Comparison of ENCODE assay signal across 16 cellular contexts in the genomic region with DNA sequence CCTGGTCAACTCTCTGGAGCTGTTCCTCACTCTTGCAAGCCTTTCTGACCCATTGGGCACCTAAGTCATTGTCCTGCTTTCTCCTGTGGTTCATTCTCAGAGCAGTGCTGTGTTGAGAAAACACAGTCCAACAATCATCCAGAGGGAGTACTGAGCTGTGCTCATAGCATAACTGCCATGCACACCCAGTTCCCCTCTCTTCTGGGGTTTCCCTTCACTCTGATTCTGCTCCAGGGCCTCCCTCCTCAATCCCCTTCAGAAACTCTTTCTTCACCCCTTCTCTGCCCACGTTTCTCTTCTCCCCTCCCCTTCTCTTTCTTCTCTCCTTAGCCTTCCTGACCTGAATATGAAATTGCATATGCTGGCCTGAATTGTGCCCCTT.
A peak's percentile ranks its signal among the peaks of the same experiment; 100 is the strongest.
DNase-seq lines count a peak whose midpoint lies in the region; ATAC-seq, FAIRE-seq and TF ChIP-seq lines count a peak whose summit lies in the region.
"Had no signal": no experiment of that assay in that cellular context is flagged by ENCODE, and none has a peak within 500 bp of the region (broad histone marks: within the 10 kb centered on the region; RNA-seq: fewer than 3 reads in every experiment).

No MANE protein-coding gene starts in this region.

- H3K9me3 ChIP-seq in CD8-positive, alpha-beta T cell (ENCODE audit: low read length), result no peaks in the 10 kb centered on the region
- H3K9me3 ChIP-seq in H1 (ENCODE audit: insufficient read depth in 2 of 2, low read depth in 1 of 2, low read length in 1 of 2) (peaks cover 2 to 7% of the 10 kb centered on the region in 2 experiments; a peak in 2 of 4 replicates), neutrophil (no peaks in the 10 kb centered on the region), neural progenitor cell (ENCODE audit: low read depth) (no peaks in the 10 kb centered on the region), smooth muscle cell (replicated peaks; ENCODE audit: low read depth) (no peaks in the 10 kb centered on the region)
- H3K9me3 ChIP-seq: A549, Caco-2 had no signal

- peak overlapping the region; percentile 88 for H3K4ac ChIP-seq in H1 (replicated peaks; ENCODE audit: insufficient read length, low read depth, low read length)

- peak overlapping the region; percentile 89 for H4K91ac ChIP-seq in H1 (replicated peaks; ENCODE audit: insufficient read length, low read length)

- H2BK120ac ChIP-seq in H1 (replicated peaks; ENCODE audit: low read depth, low read length), result peak overlapping the region; percentile 100

- peak overlapping the region; percentile 55 for H3K18ac ChIP-seq in H1 (ENCODE audit: extremely low read depth, low read length)

- H2BK5ac ChIP-seq in H1 (ENCODE audit: low read depth, low read length), result peak overlapping the region; percentile 94; the same call in 1 of the 2 replicates

- peak overlapping the region; percentile 78 for H4K5ac ChIP-seq in H1 (ENCODE audit: insufficient read length, low read depth, low read length)

- H2BK12ac ChIP-seq in H1 (ENCODE audit: low read depth, low read length), result peak overlapping the region; percentile 45; the same call in 1 of the 2 replicates

- H3K27me3 ChIP-seq in CD8-positive, alpha-beta T cell (ENCODE audit: insufficient read depth, low read length), result no peaks in the 10 kb centered on the region
- H3K27me3 ChIP-seq in HL-60 (ENCODE audit: insufficient read depth, poor library complexity, severe bottlenecking) (no peaks in the 10 kb centered on the region), H1 (replicated peaks in 1 of 4; ENCODE audit: control insufficient read depth in 3 of 4, extremely low read depth in 1 of 4, insufficient read depth in 3 of 4, low read length in 3 of 4) (no peaks in the 10 kb centered on the region), neutrophil (no peaks in the 10 kb centered on the region), neural progenitor cell (no peaks in the 10 kb centered on the region), smooth muscle cell (ENCODE audit: low read depth) (no peaks in the 10 kb centered on the region)

- H3K36me3 ChIP-seq in CD8-positive, alpha-beta T cell (ENCODE audit: insufficient read depth, low read length), result no peaks in the 10 kb centered on the region
- H3K36me3 ChIP-seq in H1 (ENCODE audit: control insufficient read depth in 2 of 4, insufficient read depth in 4 of 4, low read length in 3 of 4), result no peaks in the 10 kb centered on the region
- peaks cover 23% of the 10 kb centered on the region for H3K36me3 ChIP-seq in neutrophil
- no peaks in the 10 kb centered on the region for H3K36me3 ChIP-seq in neural progenitor cell
- no peaks in the 10 kb centered on the region for H3K36me3 ChIP-seq in smooth muscle cell (ENCODE audit: low read depth)

- WGBS in H1 (ENCODE audit: extremely low coverage in 1 of 2, insufficient coverage in 1 of 2, insufficient read length in 1 of 2, insufficient replicate concordance in 2 of 2, low coverage in 1 of 2, low lambda C conversion rate in 2 of 2, missing lambda C conversion rate in 1 of 2), 2 experiments, result 55% methylated on average over 1 of the region's 1 CpG; no CpG with 5 or more reads in 1 of the 2 experiments
- WGBS in smooth muscle cell (ENCODE audit: low lambda C conversion rate), result 75% methylated on average over 1 of the region's 1 CpG

- peak; percentile 19 for FAIRE-seq in H1 (lab: Jason Lieb, UNC)
- FAIRE-seq: A549 had no signal

- CTCF ChIA-PET in CD8-positive, alpha-beta T cell (lab: Charles Lee), result no interaction called here
- CTCF ChIA-PET in H1 (lab: Charles Lee; ENCODE audit: partially characterized antibody), result interaction anchor here (0.6 kb wide), 1 partner anchor 126 kb away, joined by 4 read pairs; no protein-coding TSS in a partner anchor

- no peak overlapping the region for H3K4me3 Mint-ChIP-seq in CD8-positive, alpha-beta T cell
- H3K4me3 Mint-ChIP-seq in neural progenitor cell, result no peak overlapping the region
- no peak overlapping the region for H3K4me3 Mint-ChIP-seq in activated T-helper 17 cell treated with anti-CD3 and anti-CD28 coated beads, Interleukin-2, amount 50 U/mL, for 72 hours

- H3K27ac Mint-ChIP-seq in CD8-positive, alpha-beta T cell, result peak overlapping the region; percentile 58
- no peak overlapping the region for H3K27ac Mint-ChIP-seq in neural progenitor cell
- no peak overlapping the region for H3K27ac Mint-ChIP-seq in activated T-helper 17 cell treated with anti-CD3 and anti-CD28 coated beads, Interleukin-2, amount 50 U/mL, for 72 hours

- no peak overlapping the region for H3K4me3 ChIP-seq in CD8-positive, alpha-beta T cell (ENCODE audit: low read depth, low read length)
- H3K4me3 ChIP-seq in HL-60 (replicated peaks; ENCODE audit: insufficient read depth, low read length) (no peak overlapping the region), H1 (ENCODE audit: extremely low read depth in 1 of 4, insufficient read depth in 2 of 4, low read depth in 3 of 4, low read length in 4 of 4) (no peak overlapping the region), neutrophil (ENCODE audit: low read depth in 1 of 2, low read length in 1 of 2) (peak overlapping the region in 1 of 2 experiments; percentile 5), neural progenitor cell (no peak overlapping the region), smooth muscle cell (no peak overlapping the region)
- H3K4me3 ChIP-seq: A549 had no signal

- H3K27ac ChIP-seq in CD8-positive, alpha-beta T cell (ENCODE audit: low read depth, low read length), result no peak overlapping the region
- H3K27ac ChIP-seq in HL-60 (replicated peaks) (0 out of 2 replicates have a peak overlapping the region, but pooled peaks have one; percentile 1), H1 (ENCODE audit: low read depth, low read length) (peak overlapping the region; percentile 42; the same call in 1 of the 2 replicates), neutrophil (peak overlapping the region; percentile 91), neural progenitor cell (no peak overlapping the region), smooth muscle cell (ENCODE audit: low read depth) (no peak overlapping the region)
- H3K27ac ChIP-seq: A549, KMS-11 had no signal

- no peak for TF ChIP-seq RAD21 in H1 (IDR thresholded peaks at IDR 0.05 in 1 of 2, conservative IDR thresholded peaks at IDR 0.05 in 1 of 2; ENCODE audit: low read depth in 2 of 2, low read length in 2 of 2)

- TF ChIP-seq EP300 in H1 (IDR thresholded peaks at IDR 0.05; ENCODE audit: borderline replicate concordance in 1 of 2, low read depth in 2 of 2, low read length in 2 of 2), result no peak

- no peak overlapping the region; a peak in 1 of 7 replicates for H3K9ac ChIP-seq in H1 (replicated peaks in 1 of 4; ENCODE audit: extremely low read depth in 1 of 4, low read depth in 3 of 4, low read length in 3 of 4)
- no peak overlapping the region for H3K9ac ChIP-seq in neural progenitor cell
- H3K9ac ChIP-seq in smooth muscle cell (ENCODE audit: low read depth), result no peak overlapping the region
- H3K9ac ChIP-seq: KMS-11 had no signal

- no peak for ATAC-seq in CD8-positive, alpha-beta T cell
- no peak for ATAC-seq in activated T-helper 17 cell treated with anti-CD3 and anti-CD28 coated beads, Interleukin-2, amount 50 U/mL, for 72 hours (replicated peaks)
- ATAC-seq: A549, Panc1 had no signal

- DNase-seq in CD8-positive, alpha-beta T cell, result no peak
- peak in 1 of 2 experiments; percentile 12 for DNase-seq in HL-60 (ENCODE audit: low read depth in 1 of 2, low spot score in 1 of 2)
- DNase-seq in H1 (ENCODE audit: low read depth in 1 of 2, low spot score in 2 of 2), result no peak
- no peak for DNase-seq in neural progenitor cell (ENCODE audit: low spot score)
- DNase-seq in smooth muscle cell (lab: John Stamatoyannopoulos, UW; ENCODE audit: unreplicated experiment), result no peak
- DNase-seq: C1 segment of cervical spinal cord, Caco-2, HCEC 1CT, NCI-H1048, NCI-H1436 treated with DMSO at 0.1 percent for 48 hours, NCI-H2081 treated with DMSO at 0.1 percent for 48 hours had no signal

- H3K9me3 Mint-ChIP-seq in CD8-positive, alpha-beta T cell, result no peaks in the 10 kb centered on the region
- H3K9me3 Mint-ChIP-seq in neural progenitor cell, result no peaks in the 10 kb centered on the region
- no peaks in the 10 kb centered on the region for H3K9me3 Mint-ChIP-seq in activated T-helper 17 cell treated with anti-CD3 and anti-CD28 coated beads, Interleukin-2, amount 50 U/mL, for 72 hours

- H3K79me1 ChIP-seq in H1 (ENCODE audit: low read depth, low read length), result no peaks in the 10 kb centered on the region

- H3F3A ChIP-seq in neural progenitor cell (ENCODE audit: low read depth) (no peaks in the 10 kb centered on the region), smooth muscle cell (ENCODE audit: low read depth) (no peaks in the 10 kb centered on the region)

- no peak overlapping the region for H4K8ac ChIP-seq in H1 (ENCODE audit: extremely low read depth, insufficient read depth, low read length)

- H2AK5ac ChIP-seq in H1 (ENCODE audit: low read depth, low read length), result no peak overlapping the region

- H2BK15ac ChIP-seq in H1 (ENCODE audit: low read length), result peak overlapping the region; percentile 36; the same call in 1 of the 2 replicates

- POLR2A ChIA-PET in CD8-positive, alpha-beta T cell (lab: Charles Lee), result no interaction called here
- POLR2A ChIA-PET in H1 (lab: Charles Lee; ENCODE audit: partially characterized antibody), result interaction anchor here (0.9 kb wide), 1 partner anchor 20 kb away, joined by 3 read pairs; no protein-coding TSS in a partner anchor

- no peak overlapping the region for H3K4me2 ChIP-seq in H1 (ENCODE audit: insufficient read depth in 1 of 2, low read depth in 2 of 2, low read length in 2 of 2)
- no peak overlapping the region for H3K4me2 ChIP-seq in neural progenitor cell
- no peak overlapping the region for H3K4me2 ChIP-seq in smooth muscle cell
- H3K4me2 ChIP-seq: A549, KMS-11 had no signal

- H3K23me2 ChIP-seq in H1 (ENCODE audit: low read depth, low read length), result no peaks in the 10 kb centered on the region

- H3K36me3 Mint-ChIP-seq in CD8-positive, alpha-beta T cell, result peaks cover 60% of the 10 kb centered on the region
- no peaks in the 10 kb centered on the region for H3K36me3 Mint-ChIP-seq in neural progenitor cell
- no peaks in the 10 kb centered on the region for H3K36me3 Mint-ChIP-seq in activated T-helper 17 cell treated with anti-CD3 and anti-CD28 coated beads, Interleukin-2, amount 50 U/mL, for 72 hours (ENCODE audit: low read depth)

- H3K27me3 Mint-ChIP-seq in CD8-positive, alpha-beta T cell (ENCODE audit: low read depth), result no peaks in the 10 kb centered on the region
- H3K27me3 Mint-ChIP-seq in neural progenitor cell (ENCODE audit: insufficient read depth, low read depth), result no peaks in the 10 kb centered on the region
- peaks cover 8% of the 10 kb centered on the region for H3K27me3 Mint-ChIP-seq in activated T-helper 17 cell treated with anti-CD3 and anti-CD28 coated beads, Interleukin-2, amount 50 U/mL, for 72 hours

- peaks cover 24% of the 10 kb centered on the region for H3K4me1 Mint-ChIP-seq in CD8-positive, alpha-beta T cell (ENCODE audit: low read depth)
- H3K4me1 Mint-ChIP-seq in neural progenitor cell, result peaks cover 19% of the 10 kb centered on the region
- H3K4me1 Mint-ChIP-seq in activated T-helper 17 cell treated with anti-CD3 and anti-CD28 coated beads, Interleukin-2, amount 50 U/mL, for 72 hours, result peaks cover 4% of the 10 kb centered on the region

- no peak overlapping the region for H3K23ac ChIP-seq in H1 (ENCODE audit: insufficient read length)

- intact Hi-C loops in CD8-positive, alpha-beta T cell (cut with DNase I, micrococcal nuclease), result no loop called here

- no peak for TF ChIP-seq CTCF in CD8-positive, alpha-beta T cell (IDR thresholded peaks at IDR 0.05)
- TF ChIP-seq CTCF in HL-60 (IDR thresholded peaks at IDR 0.05; ENCODE audit: insufficient read depth, low read length) (no peak), H1 (IDR thresholded peaks at IDR 0.05; ENCODE audit: control extremely low read depth in 1 of 3, insufficient read depth in 1 of 3, low read depth in 1 of 3, low read length in 3 of 3) (no peak), neutrophil (IDR thresholded peaks at IDR 0.05) (no peak), neural progenitor cell (IDR thresholded peaks at IDR 0.05) (no peak), smooth muscle cell (IDR thresholded peaks at IDR 0.05; ENCODE audit: borderline replicate concordance, insufficient read depth, poor library complexity, severe bottlenecking) (no peak)

- H2AFZ ChIP-seq in H1 (ENCODE audit: low read length) (no peak overlapping the region), neural progenitor cell (replicated peaks) (no peak overlapping the region), smooth muscle cell (ENCODE audit: low read depth) (no peak overlapping the region)

- peaks cover 8% of the 10 kb centered on the region for H3K4me1 ChIP-seq in CD8-positive, alpha-beta T cell (ENCODE audit: insufficient read depth, low read length)
- H3K4me1 ChIP-seq in H1 (replicated peaks in 1 of 4; ENCODE audit: control insufficient read depth in 3 of 4, insufficient read depth in 4 of 4, low read length in 3 of 4), result peaks cover 0 to 17% (median 2%) of the 10 kb centered on the region in 4 experiments; a peak in 3 of 7 replicates
- H3K4me1 ChIP-seq in neutrophil (ENCODE audit: control insufficient read depth in 1 of 2, insufficient read depth in 1 of 2, low read depth in 1 of 2, low read length in 1 of 2), result peaks cover 81 to 85% of the 10 kb centered on the region in 2 experiments
- peaks cover 11% of the 10 kb centered on the region for H3K4me1 ChIP-seq in neural progenitor cell
- H3K4me1 ChIP-seq in smooth muscle cell (ENCODE audit: low read depth), result peaks cover 9% of the 10 kb centered on the region
- H3K4me1 ChIP-seq: Caco-2 had no signal

- TF ChIP-seq POLR2A in H1 (IDR thresholded peaks at IDR 0.05; ENCODE audit: control extremely low read depth in 1 of 2, low read depth in 2 of 2, low read length in 2 of 2), result no peak

- H4K20me1 ChIP-seq in H1 (replicated peaks in 1 of 2; ENCODE audit: control insufficient read depth in 1 of 2, insufficient read depth in 2 of 2, low read length in 2 of 2), result no peaks in the 10 kb centered on the region
- no peaks in the 10 kb centered on the region for H4K20me1 ChIP-seq in neural progenitor cell (ENCODE audit: low read depth)
- H4K20me1 ChIP-seq in smooth muscle cell (ENCODE audit: low read depth), result no peaks in the 10 kb centered on the region

- no peak overlapping the region for H3K56ac ChIP-seq in H1 (replicated peaks; ENCODE audit: insufficient read length, low read depth, low read length)

- peak overlapping the region; percentile 90; the same call in 1 of the 2 replicates for H2BK20ac ChIP-seq in H1 (ENCODE audit: low read length)

- H3K14ac ChIP-seq in H1 (ENCODE audit: insufficient read length), result no peak overlapping the region

- H3K79me2 ChIP-seq in H1 (ENCODE audit: control insufficient read depth in 1 of 2, insufficient read depth in 2 of 2, low read length in 2 of 2), result no peaks in the 10 kb centered on the region
- H3K79me2 ChIP-seq in neural progenitor cell (ENCODE audit: low read depth), result no peaks in the 10 kb centered on the region
- no peaks in the 10 kb centered on the region for H3K79me2 ChIP-seq in smooth muscle cell (ENCODE audit: low read depth)

Comparison
In these comparisons a context has a peak if more than half of its experiments do, and no peak if none do; other contexts are left out.
1. H3K27ac ChIP-seq: peak in HL-60 (single experiment), H1 (single experiment) and neutrophil (single experiment); none in CD8-positive, alpha-beta T cell (single experiment), neural progenitor cell (single experiment) and smooth muscle cell (single experiment).